In the genomic region with DNA sequence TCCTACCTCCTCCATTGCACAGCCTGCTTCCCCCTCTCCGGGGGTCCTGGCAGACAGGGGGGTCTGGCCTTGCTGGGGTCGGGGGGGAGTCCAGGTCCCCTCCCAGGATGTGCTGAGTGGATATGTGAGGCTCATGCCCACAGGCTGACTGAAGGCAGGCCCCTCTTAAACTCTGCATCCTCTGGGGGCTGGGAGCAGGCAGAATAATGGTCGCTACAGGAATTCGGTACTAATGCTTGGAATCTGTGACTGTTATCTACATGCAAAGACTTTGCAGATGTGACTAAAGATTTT, we compare ENCODE assay signal across 1 cellular context.
TF ChIP-seq lines count a peak whose summit lies in the region.

No MANE protein-coding gene starts in this region.

TF ChIP-seq in endothelial cell of umbilical vein, 7 proteins besides CTCF, POLR2A, EP300 and RAD21:
- no peak for TF ChIP-seq POLR2AphosphoS5 (IDR thresholded peaks at IDR 0.05; ENCODE audit: insufficient read depth, low read depth, low read length)
- TF ChIP-seq EZH2 (IDR thresholded peaks at IDR 0.05; ENCODE audit: borderline replicate concordance, low read depth, low read length, severe bottlenecking) = no peak
